Comparison of ENCODE assay signal across 8 cellular contexts in genomic region chr9:95508242-95508967, GRCh38. TPM values are rescaled to one million over a fixed set of nuclear protein-coding genes. Genes with fewer than 3 reads are reported as not detected.
DNase-seq lines count a peak whose midpoint lies in the region; ATAC-seq and TF ChIP-seq lines count a peak whose summit lies in the region.

No MANE protein-coding gene starts in this region.

- peaks cover 45% of the 10 kb centered on the region for H3K4me1 ChIP-seq in mononuclear cell (ENCODE audit: insufficient read depth, low read length)

- peak; percentile 31 for DNase-seq in NCI-H345 (lab: John Stamatoyannopoulos, UW)
- DNase-seq in NCI-H345 treated with DMSO at 0.1 percent for 48 hours (lab: John Stamatoyannopoulos, UW; ENCODE audit: unreplicated experiment), result no peak
- DNase-seq in RPMI7951 (ENCODE audit: low read depth), result peak; percentile 25
- DNase-seq in choroid plexus epithelial cell (ENCODE audit: low read depth), result peak; percentile 50
- DNase-seq in NCI-H1436 treated with DMSO at 0.1 percent for 48 hours (lab: John Stamatoyannopoulos, UW), result no peak
- DNase-seq in HT-29 (ENCODE audit: low spot score), result no peak

- ATAC-seq in GM18517 (IDR thresholded peaks at IDR 0.05; ENCODE audit: unreplicated experiment), result no peak

- no peaks in the 10 kb centered on the region for H3K9me3 ChIP-seq in mononuclear cell (ENCODE audit: low read depth, low read length)

- H3K27me3 ChIP-seq in mononuclear cell (ENCODE audit: insufficient read depth, low read length), result peaks cover 72% of the 10 kb centered on the region

- TF ChIP-seq CTCF in choroid plexus epithelial cell (conservative IDR thresholded peaks at IDR 0.05; ENCODE audit: low read depth, low read length), result no peak

- H3K4me3 ChIP-seq in choroid plexus epithelial cell (ENCODE audit: low read depth, low read length), result peak overlapping the region; percentile 80
- peak overlapping the region; percentile 71 for H3K4me3 ChIP-seq in mononuclear cell (ENCODE audit: low read length)

RNA-seq across cellular contexts. Expression of gene PTCH1, which starts 8.4 kb away (rescaled TPM):
- 2.2 and 2.3 TPM in 2 replicates for total RNA-seq in RPMI7951 (2014; rRNA removed; shearing (Covaris generic))
- total RNA-seq in mononuclear cell, result 10.2 TPM
- 5.9 and 6.6 TPM in 2 replicates for total RNA-seq in HT-29 (2014; rRNA removed; shearing (Covaris generic))

Comparison
In these comparisons a context has a peak if more than half of its experiments do, and no peak if none do; other contexts are left out.
1. DNase-seq: peak in NCI-H345 (single experiment), RPMI7951 (single experiment) and choroid plexus epithelial cell (single experiment); none in NCI-H345 treated with DMSO at 0.1 percent for 48 hours (single experiment), NCI-H1436 treated with DMSO at 0.1 percent for 48 hours (single experiment) and HT-29 (single experiment).